In genomic region chr11:28105869-28106268, GRCh38 we compare ENCODE assay signal across 11 cellular contexts. TPM values are rescaled to one million over a fixed set of nuclear protein-coding genes. Genes with fewer than 3 reads are reported as not detected.
DNase-seq lines count a peak whose midpoint lies in the region; ATAC-seq, FAIRE-seq and TF ChIP-seq lines count a peak whose summit lies in the region.
"Had no signal": no experiment of that assay in that cellular context is flagged by ENCODE, and none has a peak within 500 bp of the region (broad histone marks: within the 10 kb centered on the region; RNA-seq: fewer than 3 reads in every experiment).

No MANE protein-coding gene starts in this region.

- no TSS peak for BruUV-seq in Panc1 (replicated peaks; lab: Mats Ljungman, UMichigan)

- intact Hi-C loops in CD14-positive monocyte (cut with micrococcal nuclease), result loop anchor here (10.0 kb wide), 1 partner anchor 601 kb away; the partner anchor contains the start of gene LIN7C (in 2 of the 2)
- intact Hi-C loops in Panc1 (cut with micrococcal nuclease; ENCODE audit: unreplicated experiment), result loop anchor here (5.0 kb wide), 1 partner anchor 409 kb away; no protein-coding TSS in a partner anchor
- intact Hi-C loops in left ventricle myocardium superior (cut with micrococcal nuclease), result no loop called here

- in situ Hi-C loops in Panc1 (cut with HindIII; ENCODE audit: low pct_unique_long_range_greater_than_20kb, low sequenced_read_pairs), result loop anchor here (25.0 kb wide), 1 partner anchor 394 kb away; the partner anchor contains the start of gene BDNF

- peak overlapping the region in 4 of 7 donors; percentile 30 to 100 (median 66) for H3K27ac Mint-ChIP-seq in CD14-positive monocyte
- H3K27ac Mint-ChIP-seq: activated B cell treated with CpG ODN at 0.5 μM for 24 hours had no signal

- no peak overlapping the region for H3K4me3 Mint-ChIP-seq in CD14-positive monocyte
- H3K4me3 Mint-ChIP-seq: activated B cell treated with CpG ODN at 0.5 μM for 24 hours had no signal

- H3K4me1 ChIP-seq in Panc1 (ENCODE audit: control insufficient read depth, insufficient read depth, low read length), result peaks cover 39% of the 10 kb centered on the region

- no peak for TF ChIP-seq POLR2A in H54 (IDR thresholded peaks at IDR 0.05; ENCODE audit: low read depth, low read length)

- H3K27ac ChIP-seq in Panc1 (ENCODE audit: low read length), result peak overlapping the region; percentile 82

- H3K27me3 ChIP-seq in Panc1 (ENCODE audit: control insufficient read depth, insufficient read depth, low read length), result no peaks in the 10 kb centered on the region

- DNase-seq in CD14-positive monocyte (ENCODE audit: low spot score), result no peak
- no peak for DNase-seq in GM12865 (ENCODE audit: low read depth)
- DNase-seq in Panc1 (ENCODE audit: low read depth, low spot score), result peak; percentile 33
- no peak for DNase-seq in fibroblast of mammary gland (ENCODE audit: low read depth)
- no peak for DNase-seq in ecto neural progenitor cell (ENCODE audit: low spot score)
- DNase-seq in left ventricle myocardium superior, result no peak
- DNase-seq in H54 (ENCODE audit: insufficient read length, low spot score), result no peak
- DNase-seq in kidney tubule cell (ENCODE audit: low spot score), result no peak
- DNase-seq: activated B cell treated with CpG ODN at 0.5 μM for 24 hours, anterior cingulate cortex had no signal

- FAIRE-seq in H54 (lab: Jason Lieb, UNC), result no peak

- H3K9me3 Mint-ChIP-seq in CD14-positive monocyte, result no peaks in the 10 kb centered on the region
- H3K9me3 Mint-ChIP-seq: activated B cell treated with CpG ODN at 0.5 μM for 24 hours had no signal

- ATAC-seq in Panc1 (no peak), left ventricle myocardium superior (no peak)
- ATAC-seq: left lobe of liver had no signal

- H3K9me3 ChIP-seq in Panc1 (ENCODE audit: control insufficient read depth, insufficient read depth, low read depth, low read length), result no peaks in the 10 kb centered on the region

- H3K27me3 Mint-ChIP-seq in CD14-positive monocyte (ENCODE audit: low read depth in 3 of 3), result no peaks in the 10 kb centered on the region
- H3K27me3 Mint-ChIP-seq: activated B cell treated with CpG ODN at 0.5 μM for 24 hours had no signal

- POLR2A ChIA-PET in Panc1 (lab: Charles Lee), result interaction anchor here (0.6 to 0.7 kb wide), 6 partner anchors 28 to 481 kb away, joined by 8 to 22 read pairs (median 12); no protein-coding TSS in a partner anchor

- H3K4me1 Mint-ChIP-seq in CD14-positive monocyte, result peaks cover 34% of the 10 kb centered on the region

- H3K36me3 Mint-ChIP-seq in CD14-positive monocyte, result peaks cover 5 to 6% of the 10 kb centered on the region in 2 donors

- TF ChIP-seq CTCF in CD14-positive monocyte (IDR thresholded peaks at IDR 0.05) (no peak), GM12865 (IDR thresholded peaks at IDR 0.05; ENCODE audit: insufficient read depth, low read depth, low read length, missing control alignments) (no peak), Panc1 (IDR thresholded peaks at IDR 0.05) (no peak), fibroblast of mammary gland (conservative IDR thresholded peaks at IDR 0.05; ENCODE audit: control insufficient read depth, insufficient read depth, low read depth, low read length) (no peak)

- H3K4me3 ChIP-seq in GM12865 (ENCODE audit: low read depth, low read length), result peak overlapping the region; percentile 82
- peak overlapping the region; percentile 84 to 96 for H3K4me3 ChIP-seq in Panc1 (ENCODE audit: low read depth in 2 of 2, low read length in 2 of 2)
- H3K4me3 ChIP-seq in fibroblast of mammary gland (ENCODE audit: control insufficient read depth, low read depth, low read length), result peak overlapping the region; percentile 96

- CTCF ChIA-PET in Panc1 (lab: Charles Lee), result no interaction called here

- H3K36me3 ChIP-seq in Panc1 (ENCODE audit: control insufficient read depth, insufficient read depth, low read length), result peaks cover 9% of the 10 kb centered on the region

RNA-seq across cellular contexts. Expression of gene KIF18A, which starts 2.1 kb away (rescaled TPM):
- under 1 TPM in 1 of 2 donors, not detected in 1; 0.73 TPM for polyA plus RNA-seq in CD14-positive monocyte
- 20.8 TPM for total RNA-seq in Panc1 (2021; ENCODE audit: unreplicated experiment)
- 3.1 TPM for polyA plus RNA-seq in Panc1 (2012; ENCODE audit: insufficient read length)
- 0.37 TPM for total RNA-seq in left ventricle myocardium superior

RNA-seq across cellular contexts. Expression of gene METTL15, which starts 2.3 kb away (rescaled TPM):
- 1 to 10 TPM; 2.6 to 2.9 TPM for polyA plus RNA-seq in CD14-positive monocyte
- total RNA-seq in Panc1 (2021; ENCODE audit: unreplicated experiment) (11.4 TPM), left ventricle myocardium superior (10.5 TPM)
- 4.5 TPM for polyA plus RNA-seq in Panc1 (2012; ENCODE audit: insufficient read length)

Comparison
In these comparisons a context has a peak if more than half of its experiments do, and no peak if none do; other contexts are left out.
1. RNA of gene KIF18A, which starts 2.1 kb away (total RNA-seq): 20.8 TPM in Panc1 (single experiment); 0.37 TPM in left ventricle myocardium superior (single experiment); every median in the first group is over 10 times any median in the second.
2. Peak in every context shown above with its lines, with median percentiles within 50 percentile points of each other: H3K4me3 ChIP-seq.